In the genomic region with DNA sequence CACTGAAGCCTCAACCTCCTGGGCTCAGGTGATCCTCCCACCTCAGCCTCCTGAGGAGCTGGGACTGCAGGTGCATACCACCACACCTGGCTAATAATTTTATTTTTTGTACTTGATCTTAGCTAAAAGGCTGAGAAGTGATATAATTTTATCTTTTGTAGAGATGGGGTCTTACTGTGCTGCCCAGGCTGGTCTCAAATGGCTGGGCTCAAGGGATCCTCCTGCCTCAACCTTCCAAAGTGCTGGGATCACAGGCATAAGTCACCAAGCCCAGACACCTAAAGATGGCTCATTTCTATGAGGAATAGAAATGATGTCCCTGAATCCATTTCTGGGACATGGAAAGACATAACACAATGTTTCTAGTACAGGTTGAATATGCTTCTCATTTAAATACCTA, we compare ENCODE assay signal across 28 cellular contexts. TPM values are rescaled to one million over a fixed set of nuclear protein-coding genes. Genes with fewer than 3 reads are reported as not detected.
DNase-seq lines count a peak whose midpoint lies in the region; ATAC-seq, FAIRE-seq and TF ChIP-seq lines count a peak whose summit lies in the region.
"Had no signal": no experiment of that assay in that cellular context is flagged by ENCODE, and none has a peak within 500 bp of the region (broad histone marks: within the 10 kb centered on the region; RNA-seq: fewer than 3 reads in every experiment).

No MANE protein-coding gene starts in this region.

- H3K9me3 ChIP-seq in HepG2 (ENCODE audit: low read length) (no peaks in the 10 kb centered on the region), small intestine (ENCODE audit: control insufficient read depth, low read depth) (no peaks in the 10 kb centered on the region), esophagus muscularis mucosa (no peaks in the 10 kb centered on the region)
- H3K9me3 ChIP-seq: mucosa of descending colon, thoracic aorta had no signal

- no peaks in the 10 kb centered on the region for H3K36me3 ChIP-seq in ACC112 (ENCODE audit: insufficient read depth, low read length)
- 0 out of 5 replicates have a peak, but pooled peaks cover 0 to 4% of the 10 kb centered on the region in 2 experiments for H3K36me3 ChIP-seq in HepG2 (replicated peaks in 1 of 2; ENCODE audit: control insufficient read depth in 1 of 2, insufficient read depth in 2 of 2, low read length in 2 of 2)
- no peaks in the 10 kb centered on the region for H3K36me3 ChIP-seq in small intestine (ENCODE audit: control insufficient read depth in 2 of 2, insufficient read depth in 2 of 2, low read length in 2 of 2)
- H3K36me3 ChIP-seq in esophagus muscularis mucosa: no peaks in the 10 kb centered on the region
- H3K36me3 ChIP-seq: thoracic aorta had no signal

- H3K4me3 ChIP-seq in ACC112 (ENCODE audit: low read depth, low read length) (no peak overlapping the region), HepG2 (replicated peaks in 1 of 3; ENCODE audit: insufficient read depth in 1 of 3, low read depth in 2 of 3, low read length in 3 of 3) (no peak overlapping the region), small intestine (ENCODE audit: low read depth in 1 of 2, low read length in 2 of 2) (no peak overlapping the region), esophagus muscularis mucosa (no peak overlapping the region)
- H3K4me3 ChIP-seq: GM23338, mucosa of descending colon, thoracic aorta had no signal

- H2AFZ ChIP-seq in ACC112 (ENCODE audit: low read length, unreplicated experiment): no peak overlapping the region
- H2AFZ ChIP-seq in HepG2 (ENCODE audit: low read length): no peak overlapping the region
- H2AFZ ChIP-seq: GM23338 had no signal

- BruUV-seq in HepG2 (replicated peaks; lab: Mats Ljungman, UMichigan): no TSS peak

- TF ChIP-seq POLR2A in HepG2 (IDR thresholded peaks at IDR 0.05; ENCODE audit: insufficient read depth in 1 of 2, low read depth in 2 of 2, low read length in 2 of 2) (no peak), esophagus muscularis mucosa (IDR thresholded peaks at IDR 0.05; ENCODE audit: low read depth) (no peak)

- H3K4me1 ChIP-seq in ACC112 (ENCODE audit: control insufficient read depth, insufficient read depth, low read length, unreplicated experiment): peaks cover 66% of the 10 kb centered on the region
- H3K4me1 ChIP-seq in HepG2 (ENCODE audit: insufficient read depth, low read length): peaks cover 91% of the 10 kb centered on the region
- peaks cover 0 to 28% of the 10 kb centered on the region in 2 donors for H3K4me1 ChIP-seq in small intestine (ENCODE audit: control insufficient read depth in 2 of 2, insufficient read depth in 1 of 2, low read depth in 1 of 2, low read length in 1 of 2)
- H3K4me1 ChIP-seq in esophagus muscularis mucosa: peaks cover 58 to 68% (median 59%) of the 10 kb centered on the region in 4 donors

- no peaks in the 10 kb centered on the region for H3K27me3 Mint-ChIP-seq in activated T-helper 1 cell treated with anti-CD3 and anti-CD28 coated beads, Interleukin-12 subunit alpha, Interleukin-12 subunit beta, Interleukin-2, Interleukin-4 antibody, amounts not matched to agents 30 ng/mL and 10 ng/mL and 1 ng/mL, durations not matched to agents 14 hours and 24 hours and 36 hours (ENCODE audit: insufficient read depth)
- H3K27me3 Mint-ChIP-seq: activated CD4-positive, alpha-beta memory T cell treated with anti-CD3 and anti-CD28 coated beads, Interleukin-2, amount 10 ng/mL, durations not matched to agents 7 days and 5 days; progenitor cell of endocrine pancreas had no signal

- H3K79me2 ChIP-seq in ACC112 (ENCODE audit: control insufficient read depth, insufficient read depth, low read length, unreplicated experiment): no peaks in the 10 kb centered on the region
- peaks cover 47% of the 10 kb centered on the region for H3K79me2 ChIP-seq in HepG2 (ENCODE audit: insufficient read depth, low read length)

- H4K20me1 ChIP-seq in HepG2 (ENCODE audit: insufficient read depth, low read length): no peaks in the 10 kb centered on the region

- TF ChIP-seq RAD21 in HepG2 (CRISPR knock-in tag; IDR thresholded peaks at IDR 0.05): no peak

- H3K27ac Mint-ChIP-seq in activated T-helper 1 cell treated with anti-CD3 and anti-CD28 coated beads, Interleukin-12 subunit alpha, Interleukin-12 subunit beta, Interleukin-2, Interleukin-4 antibody, amounts not matched to agents 30 ng/mL and 10 ng/mL and 1 ng/mL, durations not matched to agents 14 hours and 24 hours and 36 hours: peak overlapping the region; percentile 4
- H3K27ac Mint-ChIP-seq: activated CD4-positive, alpha-beta memory T cell treated with anti-CD3 and anti-CD28 coated beads, Interleukin-2, amount 10 ng/mL, durations not matched to agents 7 days and 5 days; GM23338 had no signal

- TF ChIP-seq EP300 in HepG2 (IDR thresholded peaks at IDR 0.05; ENCODE audit: low read depth in 2 of 2, low read length in 2 of 2): no peak
- no peak for TF ChIP-seq EP300 in HepG2 (CRISPR knock-in tag; IDR thresholded peaks at IDR 0.05; ENCODE audit: borderline replicate concordance)
- no peak for TF ChIP-seq EP300 in esophagus muscularis mucosa (IDR thresholded peaks at IDR 0.05)

- POLR2A ChIA-PET in HepG2 (lab: Yijun Ruan, JAX): interaction anchor here (0.8 to 9.6 kb wide), 34 partner anchors 10 to 471 kb away, joined by 3 to 309 read pairs (median 6); partner anchors contain the start of gene IRF2BP2

- no peak for DNase-seq in activated T-helper 1 cell treated with anti-CD3 and anti-CD28 coated beads, Interleukin-12 subunit alpha, Interleukin-12 subunit beta, Interleukin-2, Interleukin-4 antibody, amounts not matched to agents 30 ng/mL and 10 ng/mL and 1 ng/mL, durations not matched to agents 14 hours and 24 hours and 36 hours (ENCODE audit: low spot score)
- DNase-seq in HepG2 (ENCODE audit: low spot score) (no peak), small intestine (no peak), esophagus muscularis mucosa (ENCODE audit: extremely low spot score) (no peak), NCI-H82 (lab: John Stamatoyannopoulos, UW) (no peak), NCI-H1105 (lab: John Stamatoyannopoulos, UW) (no peak)
- DNase-seq: activated CD4-positive, alpha-beta memory T cell treated with anti-CD3 and anti-CD28 coated beads, Interleukin-2, amount 10 ng/mL, durations not matched to agents 7 days and 5 days; activated CD4-positive, CD25-positive, alpha-beta regulatory T cell treated with anti-CD3 and anti-CD28 coated beads, Interleukin-2, amount 50 U/mL, for 72 hours; activated effector memory CD4-positive, alpha-beta T cell treated with anti-CD3 and anti-CD28 coated beads, Interleukin-2, amount 50 U/mL, for 16 hours; foreskin melanocyte; hippocampal formation; MV-4-11; NCI-H1694; NCI-H524; NK-92 treated with Interleukin-12 subunit alpha and Interleukin-12 subunit beta, amount 100 ng/mL, for 24 hours; stimulated activated CD4-positive, alpha-beta T cell treated with anti-CD3 and anti-CD28 coated beads, Interleukin-1b, Interleukin-23, amount 100 ng/mL, for 48 hours; T-helper 1 cell had no signal

- FAIRE-seq in HepG2 (lab: Jason Lieb, UNC) (no peak), small intestine (lab: Jason Lieb, UNC) (no peak)
- FAIRE-seq: endothelial cell of umbilical vein, HTR-8/SVneo, TTC549 had no signal

- H3K36me3 Mint-ChIP-seq in activated T-helper 1 cell treated with anti-CD3 and anti-CD28 coated beads, Interleukin-12 subunit alpha, Interleukin-12 subunit beta, Interleukin-2, Interleukin-4 antibody, amounts not matched to agents 30 ng/mL and 10 ng/mL and 1 ng/mL, durations not matched to agents 14 hours and 24 hours and 36 hours (ENCODE audit: low read depth): peaks cover 1% of the 10 kb centered on the region

- H3K9ac ChIP-seq in HepG2 (ENCODE audit: insufficient read depth, low read depth, low read length): peak overlapping the region; percentile 90; the same call in 1 of the 2 replicates
- H3K9ac ChIP-seq: KMS-11 had no signal

- H3K4me2 ChIP-seq in HepG2 (ENCODE audit: low read depth, low read length): peak overlapping the region; percentile 86
- H3K4me2 ChIP-seq: GM23338, KMS-11 had no signal

- CTCF ChIA-PET in HepG2 (lab: Yijun Ruan, JAX; ENCODE audit: low intra/inter-chr PET ratio, low total read pairs): no interaction called here

- intact Hi-C loops in activated T-helper 1 cell treated with anti-CD3 and anti-CD28 coated beads, Interleukin-12 subunit alpha, Interleukin-12 subunit beta, Interleukin-2, Interleukin-4 antibody, amounts not matched to agents 30 ng/mL and 10 ng/mL and 1 ng/mL, durations not matched to agents 14 hours and 24 hours and 36 hours (cut with micrococcal nuclease): no loop called here
- intact Hi-C loops in HepG2 (cut with micrococcal nuclease; ENCODE audit: unreplicated experiment) (no loop called here), esophagus muscularis mucosa (cut with DNase I) (loop anchor here (5.0 kb wide), 2 partner anchors 69 to 454 kb away; no protein-coding TSS in a partner anchor)

- H3K27me3 ChIP-seq in ACC112 (ENCODE audit: insufficient read depth, low read length) (no peaks in the 10 kb centered on the region), HepG2 (ENCODE audit: control insufficient read depth in 1 of 2, insufficient read depth in 2 of 2, low read length in 2 of 2) (no peaks in the 10 kb centered on the region; a peak in 1 of 5 replicates), small intestine (ENCODE audit: control insufficient read depth in 2 of 2, insufficient read depth in 2 of 2, low read length in 2 of 2) (no peaks in the 10 kb centered on the region), esophagus muscularis mucosa (no peaks in the 10 kb centered on the region)

- H3K9me3 Mint-ChIP-seq in activated T-helper 1 cell treated with anti-CD3 and anti-CD28 coated beads, Interleukin-12 subunit alpha, Interleukin-12 subunit beta, Interleukin-2, Interleukin-4 antibody, amounts not matched to agents 30 ng/mL and 10 ng/mL and 1 ng/mL, durations not matched to agents 14 hours and 24 hours and 36 hours: no peaks in the 10 kb centered on the region
- H3K9me3 Mint-ChIP-seq: activated CD4-positive, alpha-beta memory T cell treated with anti-CD3 and anti-CD28 coated beads, Interleukin-2, amount 10 ng/mL, durations not matched to agents 7 days and 5 days; GM23338 had no signal

- peaks cover 52% of the 10 kb centered on the region for H3K4me1 Mint-ChIP-seq in activated T-helper 1 cell treated with anti-CD3 and anti-CD28 coated beads, Interleukin-12 subunit alpha, Interleukin-12 subunit beta, Interleukin-2, Interleukin-4 antibody, amounts not matched to agents 30 ng/mL and 10 ng/mL and 1 ng/mL, durations not matched to agents 14 hours and 24 hours and 36 hours (ENCODE audit: low read depth)

- no peak for TF ChIP-seq CTCF in HepG2 (CRISPR knock-in tag; IDR thresholded peaks at IDR 0.05)
- no peak for TF ChIP-seq CTCF in esophagus muscularis mucosa (IDR thresholded peaks at IDR 0.05)

- no peak overlapping the region for H3K4me3 Mint-ChIP-seq in activated T-helper 1 cell treated with anti-CD3 and anti-CD28 coated beads, Interleukin-12 subunit alpha, Interleukin-12 subunit beta, Interleukin-2, Interleukin-4 antibody, amounts not matched to agents 30 ng/mL and 10 ng/mL and 1 ng/mL, durations not matched to agents 14 hours and 24 hours and 36 hours
- H3K4me3 Mint-ChIP-seq: activated CD4-positive, alpha-beta memory T cell treated with anti-CD3 and anti-CD28 coated beads, Interleukin-2, amount 10 ng/mL, durations not matched to agents 7 days and 5 days; GM23338 had no signal

- ATAC-seq in HepG2 (no peak), HG02763 (IDR thresholded peaks at IDR 0.05; ENCODE audit: unreplicated experiment) (no peak)
- ATAC-seq: GM23338, left ventricle myocardium superior had no signal

- in situ Hi-C loops in HepG2 (cut with HindIII; ENCODE audit: extremely low pct_ligation_motif_present, low pct_unique_long_range_greater_than_20kb): loop anchor here (5.0 kb wide), 1 partner anchor 459 kb away; the partner anchor contains the start of gene IRF2BP2

- H3K27ac ChIP-seq in ACC112 (ENCODE audit: low read depth, low read length): peak overlapping the region; percentile 96; the same call in 1 of the 2 replicates
- peak overlapping the region; percentile 86 for H3K27ac ChIP-seq in HepG2 (ENCODE audit: extremely low read length, insufficient read depth, low read length)
- peak overlapping the region; percentile 93 to 97 for H3K27ac ChIP-seq in small intestine (ENCODE audit: low read depth in 1 of 2, low read length in 1 of 2)
- H3K27ac ChIP-seq in esophagus muscularis mucosa (replicated peaks in 1 of 4): no peak overlapping the region
- H3K27ac ChIP-seq: KMS-11 had no signal

RNA-seq across cellular contexts. Expression of gene TOMM20, which starts 57.8 kb away (rescaled TPM):
- 112 and 137 TPM in 2 replicates for total RNA-seq in activated T-helper 1 cell treated with anti-CD3 and anti-CD28 coated beads, Interleukin-12 subunit alpha, Interleukin-12 subunit beta, Interleukin-2, Interleukin-4 antibody, amounts not matched to agents 30 ng/mL and 10 ng/mL and 1 ng/mL, durations not matched to agents 14 hours and 24 hours and 36 hours
- total RNA-seq in HepG2 (2016; rRNA removed; fragmentation: Illumina TruSeq; extraction: Trizol) (138 and 153 TPM in 2 replicates), esophagus muscularis mucosa (10 to 100 TPM; 59.7 to 94.3 (median 86.3) TPM)
- total RNA-seq in HepG2 (2016; cell fraction: cytosol; rRNA removed; fragmentation: Illumina TruSeq; extraction: Trizol; ENCODE audit: low read depth): 69.4 and 87.9 TPM in 2 replicates
- 150 and 155 TPM in 2 replicates for total RNA-seq in HepG2 (2016; cell fraction: insoluble cytoplasmic fraction; rRNA removed; fragmentation: Illumina TruSeq; extraction: Trizol)
- 161 and 181 TPM in 2 replicates for total RNA-seq in HepG2 (2016; cell fraction: membrane; rRNA removed; fragmentation: Illumina TruSeq; extraction: Trizol)
- 122 and 141 TPM in 2 replicates for total RNA-seq in HepG2 (2016; cell fraction: nucleus; rRNA removed; fragmentation: Illumina TruSeq; extraction: Trizol)
- polyA plus RNA-seq in HepG2 (2011; rRNA removed) (298 and 376 TPM in 2 replicates), small intestine (10 to 100 TPM; 44.1 to 91.6 (median 61.6) TPM)
- 138 and 172 TPM in 2 replicates for polyA plus RNA-seq in HepG2 (2011; cell fraction: cytosol; rRNA removed)
- polyA plus RNA-seq in HepG2 (2011; cell fraction: nucleus; rRNA removed): 48.3 and 58.7 TPM in 2 replicates
- 275 and 344 TPM in 2 replicates for polyA plus RNA-seq in HepG2 (2012)
- 107 and 127 TPM in 2 replicates for polyA plus RNA-seq in HepG2 (2016; cell fraction: cytosol; fragmentation: Illumina TruSeq; extraction: Trizol; ENCODE audit: low read depth)
- polyA plus RNA-seq in HepG2 (2016; cell fraction: insoluble cytoplasmic fraction; fragmentation: Illumina TruSeq; extraction: Trizol; ENCODE audit: low read depth): 138 and 146 TPM in 2 replicates
- 182 and 204 TPM in 2 replicates for polyA plus RNA-seq in HepG2 (2016; cell fraction: membrane; fragmentation: Illumina TruSeq; extraction: Trizol; ENCODE audit: low read depth)
- 192 and 196 TPM in 2 replicates for polyA plus RNA-seq in HepG2 (2016; cell fraction: nucleus; fragmentation: Illumina TruSeq; extraction: Trizol; ENCODE audit: insufficient read depth, low read depth)
- polyA minus RNA-seq in HepG2 (2011; rRNA and poly(A)+ RNA removed; ENCODE audit: low replicate concordance): 29.6 and 82.1 TPM in 2 replicates
- polyA minus RNA-seq in HepG2 (2011; cell fraction: cytosol; rRNA and poly(A)+ RNA removed): 136 and 144 TPM in 2 replicates
- 77.8 and 97.8 TPM in 2 replicates for polyA minus RNA-seq in HepG2 (2011; cell fraction: nucleus; rRNA and poly(A)+ RNA removed)

Comparison
In these comparisons a context has a peak if more than half of its experiments do, and no peak if none do; other contexts are left out.
1. H3K27ac ChIP-seq: peak in ACC112 (single experiment), HepG2 (single experiment) and small intestine (2 of 2); none in esophagus muscularis mucosa (0 of 4).